1 cellular context compared by ENCODE assay signal in genomic region chr19:38315657-38316476, GRCh38.
TF ChIP-seq lines count a peak whose summit lies in the region.

Gene YIF1B, minus strand, starts transcription at chr19:38315947. Its CDS starts 30 bp downstream, at chr19:38315917.

TF ChIP-seq in GM23338, 12 proteins besides CTCF, POLR2A, EP300 and RAD21 (continued from another document):
- TF ChIP-seq, protein P1, sequence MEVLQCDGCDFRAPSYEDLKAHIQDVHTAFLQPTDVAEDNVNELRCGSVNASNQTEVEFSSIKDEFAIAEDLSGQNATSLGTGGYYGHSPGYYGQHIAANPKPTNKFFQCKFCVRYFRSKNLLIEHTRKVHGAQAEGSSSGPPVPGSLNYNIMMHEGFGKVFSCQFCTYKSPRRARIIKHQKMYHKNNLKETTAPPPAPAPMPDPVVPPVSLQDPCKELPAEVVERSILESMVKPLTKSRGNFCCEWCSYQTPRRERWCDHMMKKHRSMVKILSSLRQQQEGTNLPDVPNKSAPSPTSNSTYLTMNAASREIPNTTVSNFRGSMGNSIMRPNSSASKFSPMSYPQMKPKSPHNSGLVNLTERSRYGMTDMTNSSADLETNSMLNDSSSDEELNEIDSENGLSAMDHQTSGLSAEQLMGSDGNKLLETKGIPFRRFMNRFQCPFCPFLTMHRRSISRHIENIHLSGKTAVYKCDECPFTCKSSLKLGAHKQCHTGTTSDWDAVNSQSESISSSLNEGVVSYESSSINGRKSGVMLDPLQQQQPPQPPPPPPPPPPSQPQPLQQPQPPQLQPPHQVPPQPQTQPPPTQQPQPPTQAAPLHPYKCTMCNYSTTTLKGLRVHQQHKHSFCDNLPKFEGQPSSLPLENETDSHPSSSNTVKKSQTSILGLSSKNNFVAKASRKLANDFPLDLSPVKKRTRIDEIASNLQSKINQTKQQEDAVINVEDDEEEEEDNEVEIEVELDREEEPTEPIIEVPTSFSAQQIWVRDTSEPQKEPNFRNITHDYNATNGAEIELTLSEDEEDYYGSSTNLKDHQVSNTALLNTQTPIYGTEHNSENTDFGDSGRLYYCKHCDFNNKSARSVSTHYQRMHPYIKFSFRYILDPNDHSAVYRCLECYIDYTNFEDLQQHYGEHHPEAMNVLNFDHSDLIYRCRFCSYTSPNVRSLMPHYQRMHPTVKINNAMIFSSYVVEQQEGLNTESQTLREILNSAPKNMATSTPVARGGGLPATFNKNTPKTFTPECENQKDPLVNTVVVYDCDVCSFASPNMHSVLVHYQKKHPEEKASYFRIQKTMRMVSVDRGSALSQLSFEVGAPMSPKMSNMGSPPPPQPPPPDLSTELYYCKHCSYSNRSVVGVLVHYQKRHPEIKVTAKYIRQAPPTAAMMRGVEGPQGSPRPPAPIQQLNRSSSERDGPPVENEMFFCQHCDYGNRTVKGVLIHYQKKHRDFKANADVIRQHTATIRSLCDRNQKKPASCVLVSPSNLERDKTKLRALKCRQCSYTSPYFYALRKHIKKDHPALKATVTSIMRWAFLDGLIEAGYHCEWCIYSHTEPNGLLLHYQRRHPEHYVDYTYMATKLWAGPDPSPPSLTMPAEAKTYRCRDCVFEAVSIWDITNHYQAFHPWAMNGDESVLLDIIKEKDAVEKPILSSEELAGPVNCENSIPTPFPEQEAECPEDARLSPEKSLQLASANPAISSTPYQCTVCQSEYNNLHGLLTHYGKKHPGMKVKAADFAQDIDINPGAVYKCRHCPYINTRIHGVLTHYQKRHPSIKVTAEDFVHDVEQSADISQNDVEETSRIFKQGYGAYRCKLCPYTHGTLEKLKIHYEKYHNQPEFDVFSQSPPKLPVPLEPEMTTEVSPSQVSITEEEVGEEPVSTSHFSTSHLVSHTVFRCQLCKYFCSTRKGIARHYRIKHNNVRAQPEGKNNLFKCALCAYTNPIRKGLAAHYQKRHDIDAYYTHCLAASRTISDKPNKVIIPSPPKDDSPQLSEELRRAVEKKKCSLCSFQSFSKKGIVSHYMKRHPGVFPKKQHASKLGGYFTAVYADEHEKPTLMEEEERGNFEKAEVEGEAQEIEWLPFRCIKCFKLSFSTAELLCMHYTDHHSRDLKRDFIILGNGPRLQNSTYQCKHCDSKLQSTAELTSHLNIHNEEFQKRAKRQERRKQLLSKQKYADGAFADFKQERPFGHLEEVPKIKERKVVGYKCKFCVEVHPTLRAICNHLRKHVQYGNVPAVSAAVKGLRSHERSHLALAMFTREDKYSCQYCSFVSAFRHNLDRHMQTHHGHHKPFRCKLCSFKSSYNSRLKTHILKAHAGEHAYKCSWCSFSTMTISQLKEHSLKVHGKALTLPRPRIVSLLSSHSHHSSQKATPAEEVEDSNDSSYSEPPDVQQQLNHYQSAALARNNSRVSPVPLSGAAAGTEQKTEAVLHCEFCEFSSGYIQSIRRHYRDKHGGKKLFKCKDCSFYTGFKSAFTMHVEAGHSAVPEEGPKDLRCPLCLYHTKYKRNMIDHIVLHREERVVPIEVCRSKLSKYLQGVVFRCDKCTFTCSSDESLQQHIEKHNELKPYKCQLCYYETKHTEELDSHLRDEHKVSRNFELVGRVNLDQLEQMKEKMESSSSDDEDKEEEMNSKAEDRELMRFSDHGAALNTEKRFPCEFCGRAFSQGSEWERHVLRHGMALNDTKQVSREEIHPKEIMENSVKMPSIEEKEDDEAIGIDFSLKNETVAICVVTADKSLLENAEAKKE (CRISPR knock-in tag; IDR thresholded peaks at IDR 0.05) = no peak
- TF ChIP-seq STAT1 (IDR thresholded peaks at IDR 0.05; ENCODE audit: unreplicated experiment) = no peak
